In genomic region chr1:27358928-27359313, GRCh38 we compare ENCODE assay signal across 1 cellular context.
TF ChIP-seq lines count a peak whose summit lies in the region.

No MANE protein-coding gene starts in this region.

TF ChIP-seq in HEK293, 187 proteins besides CTCF, POLR2A, EP300 and RAD21 (continued from another document):
- no peak for TF ChIP-seq ZNF133 (tag by site-specific recombination; IDR thresholded peaks at IDR 0.05)
- no peak for TF ChIP-seq ZNF184 (tag by site-specific recombination; IDR thresholded peaks at IDR 0.05)
- TF ChIP-seq ZBTB21 (tag by site-specific recombination; IDR thresholded peaks at IDR 0.05): no peak
- no peak for TF ChIP-seq ZIC2 (tag by site-specific recombination; IDR thresholded peaks at IDR 0.05)
